In the genomic region with DNA sequence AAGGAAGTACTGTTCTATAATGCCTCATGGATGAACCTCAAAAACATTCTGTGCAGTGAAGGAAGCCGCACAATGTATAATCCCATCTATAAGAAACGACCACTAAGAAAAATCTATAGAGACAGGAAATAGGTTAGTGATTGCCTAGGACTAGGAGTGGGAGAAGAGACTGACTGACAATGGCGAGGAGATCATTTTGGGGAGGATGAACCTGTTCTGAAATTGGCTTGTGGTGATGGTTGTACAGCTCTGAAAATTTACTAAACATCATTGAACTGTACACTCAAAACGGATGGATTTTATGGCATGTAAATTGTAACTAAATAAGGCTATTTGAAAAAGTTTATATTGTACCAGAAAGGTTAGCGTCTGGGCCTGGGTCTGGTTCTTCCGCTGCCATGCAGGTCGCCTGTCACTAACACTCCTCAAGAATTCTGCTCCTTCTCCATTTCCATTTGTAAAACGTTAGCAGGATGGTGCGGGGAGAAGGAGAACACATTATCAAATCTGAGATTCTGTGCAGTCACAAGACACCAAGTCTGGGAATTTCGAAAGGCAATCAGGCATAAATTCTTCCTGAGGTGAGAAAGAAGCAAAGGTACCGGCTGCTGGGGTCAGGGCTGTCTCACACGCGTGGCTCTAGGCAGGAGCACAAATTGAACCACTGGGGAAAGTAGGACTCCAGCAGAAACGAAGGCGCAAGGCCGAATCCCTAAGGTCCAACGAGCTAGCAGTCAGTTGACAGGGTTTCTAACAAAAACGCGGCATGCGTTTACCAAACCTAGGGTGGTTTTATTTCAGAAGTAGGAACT, we compare ENCODE assay signal across 1 cellular context.
TF ChIP-seq lines count a peak whose summit lies in the region.

No MANE protein-coding gene starts in this region.

TF ChIP-seq in GM12878, 131 proteins besides CTCF, POLR2A, EP300 and RAD21 (continued from another document):
- TF ChIP-seq ATF2 (IDR thresholded peaks at IDR 0.05; ENCODE audit: low read length) (no peak), SMC3 (IDR thresholded peaks at IDR 0.05; ENCODE audit: borderline replicate concordance, low read length) (no peak), ZNF384 (IDR thresholded peaks at IDR 0.05; ENCODE audit: borderline replicate concordance, low read depth, low read length) (no peak), SP1 (IDR thresholded peaks at IDR 0.05; ENCODE audit: low read depth, low read length) (no peak), PAX8 (IDR thresholded peaks at IDR 0.05) (no peak), NR2C2 (IDR thresholded peaks at IDR 0.05; ENCODE audit: borderline replicate concordance, control insufficient read depth, insufficient read length, low read depth) (no peak), ZNF24 (IDR thresholded peaks at IDR 0.05) (no peak), SMAD5 (IDR thresholded peaks at IDR 0.05; ENCODE audit: low read depth) (no peak), IKZF2 (IDR thresholded peaks at IDR 0.05) (no peak), POU2F2 (IDR thresholded peaks at IDR 0.05; ENCODE audit: borderline replicate concordance, low read depth, low read length) (no peak), IKZF1 (conservative IDR thresholded peaks at IDR 0.05) (no peak), RCOR1 (conservative IDR thresholded peaks at IDR 0.05; ENCODE audit: low read depth, low read length) (no peak), JUNB (IDR thresholded peaks at IDR 0.05) (no peak), EED (IDR thresholded peaks at IDR 0.05; ENCODE audit: low read depth) (no peak), ZNF622 (IDR thresholded peaks at IDR 0.05) (no peak), STAT1 (conservative IDR thresholded peaks at IDR 0.05) (no peak), SRF (IDR thresholded peaks at IDR 0.05; ENCODE audit: low read depth in 2 of 2, low read length in 2 of 2) (no peak)
- TF ChIP-seq, protein P1, sequence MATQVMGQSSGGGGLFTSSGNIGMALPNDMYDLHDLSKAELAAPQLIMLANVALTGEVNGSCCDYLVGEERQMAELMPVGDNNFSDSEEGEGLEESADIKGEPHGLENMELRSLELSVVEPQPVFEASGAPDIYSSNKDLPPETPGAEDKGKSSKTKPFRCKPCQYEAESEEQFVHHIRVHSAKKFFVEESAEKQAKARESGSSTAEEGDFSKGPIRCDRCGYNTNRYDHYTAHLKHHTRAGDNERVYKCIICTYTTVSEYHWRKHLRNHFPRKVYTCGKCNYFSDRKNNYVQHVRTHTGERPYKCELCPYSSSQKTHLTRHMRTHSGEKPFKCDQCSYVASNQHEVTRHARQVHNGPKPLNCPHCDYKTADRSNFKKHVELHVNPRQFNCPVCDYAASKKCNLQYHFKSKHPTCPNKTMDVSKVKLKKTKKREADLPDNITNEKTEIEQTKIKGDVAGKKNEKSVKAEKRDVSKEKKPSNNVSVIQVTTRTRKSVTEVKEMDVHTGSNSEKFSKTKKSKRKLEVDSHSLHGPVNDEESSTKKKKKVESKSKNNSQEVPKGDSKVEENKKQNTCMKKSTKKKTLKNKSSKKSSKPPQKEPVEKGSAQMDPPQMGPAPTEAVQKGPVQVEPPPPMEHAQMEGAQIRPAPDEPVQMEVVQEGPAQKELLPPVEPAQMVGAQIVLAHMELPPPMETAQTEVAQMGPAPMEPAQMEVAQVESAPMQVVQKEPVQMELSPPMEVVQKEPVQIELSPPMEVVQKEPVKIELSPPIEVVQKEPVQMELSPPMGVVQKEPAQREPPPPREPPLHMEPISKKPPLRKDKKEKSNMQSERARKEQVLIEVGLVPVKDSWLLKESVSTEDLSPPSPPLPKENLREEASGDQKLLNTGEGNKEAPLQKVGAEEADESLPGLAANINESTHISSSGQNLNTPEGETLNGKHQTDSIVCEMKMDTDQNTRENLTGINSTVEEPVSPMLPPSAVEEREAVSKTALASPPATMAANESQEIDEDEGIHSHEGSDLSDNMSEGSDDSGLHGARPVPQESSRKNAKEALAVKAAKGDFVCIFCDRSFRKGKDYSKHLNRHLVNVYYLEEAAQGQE (IDR thresholded peaks at IDR 0.05; ENCODE audit: low read depth, low read length), result no peak
- TF ChIP-seq, protein P2, sequence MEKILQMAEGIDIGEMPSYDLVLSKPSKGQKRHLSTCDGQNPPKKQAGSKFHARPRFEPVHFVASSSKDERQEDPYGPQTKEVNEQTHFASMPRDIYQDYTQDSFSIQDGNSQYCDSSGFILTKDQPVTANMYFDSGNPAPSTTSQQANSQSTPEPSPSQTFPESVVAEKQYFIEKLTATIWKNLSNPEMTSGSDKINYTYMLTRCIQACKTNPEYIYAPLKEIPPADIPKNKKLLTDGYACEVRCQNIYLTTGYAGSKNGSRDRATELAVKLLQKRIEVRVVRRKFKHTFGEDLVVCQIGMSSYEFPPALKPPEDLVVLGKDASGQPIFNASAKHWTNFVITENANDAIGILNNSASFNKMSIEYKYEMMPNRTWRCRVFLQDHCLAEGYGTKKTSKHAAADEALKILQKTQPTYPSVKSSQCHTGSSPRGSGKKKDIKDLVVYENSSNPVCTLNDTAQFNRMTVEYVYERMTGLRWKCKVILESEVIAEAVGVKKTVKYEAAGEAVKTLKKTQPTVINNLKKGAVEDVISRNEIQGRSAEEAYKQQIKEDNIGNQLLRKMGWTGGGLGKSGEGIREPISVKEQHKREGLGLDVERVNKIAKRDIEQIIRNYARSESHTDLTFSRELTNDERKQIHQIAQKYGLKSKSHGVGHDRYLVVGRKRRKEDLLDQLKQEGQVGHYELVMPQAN (conservative IDR thresholded peaks at IDR 0.05), result no peak
